Comparison of ENCODE assay signal across 28 cellular contexts in genomic region chr13:98200211-98200878, GRCh38. TPM values are rescaled to one million over a fixed set of nuclear protein-coding genes. Genes with fewer than 3 reads are reported as not detected.
A peak's percentile ranks its signal among the peaks of the same experiment; 100 is the strongest.
DNase-seq lines count a peak whose midpoint lies in the region; ATAC-seq and TF ChIP-seq lines count a peak whose summit lies in the region.
"Had no signal": no experiment of that assay in that cellular context is flagged by ENCODE, and none has a peak within 500 bp of the region (broad histone marks: within the 10 kb centered on the region; RNA-seq: fewer than 3 reads in every experiment).

No MANE protein-coding gene starts in this region.

- H2BK15ac ChIP-seq in IMR-90 (ENCODE audit: low read depth, low read length): peak overlapping the region; percentile 73; the same call in 1 of the 3 replicates

- ATAC-seq in IMR-90 (ENCODE audit: low read depth): no peak
- ATAC-seq in HG02798 (IDR thresholded peaks at IDR 0.05; ENCODE audit: poor library complexity, unreplicated experiment): no peak
- ATAC-seq in upper lobe of right lung: no peak
- no peak for ATAC-seq in HG03439 (IDR thresholded peaks at IDR 0.05; ENCODE audit: unreplicated experiment)
- ATAC-seq: activated CD4-positive, CD25-positive, alpha-beta regulatory T cell treated with anti-CD3 and anti-CD28 coated beads, Interleukin-2, amount 50 U/mL, for 24 hours; activated T-cell treated with anti-CD3 and anti-CD28 coated beads, Interleukin-2, amount 50 U/mL, for 72 hours; stimulated activated memory B cell treated with anti-CD40 and anti-IgM and Interleukin-4, amounts not matched to agents 10 μg/mL and 1 μg/mL and 100 μg/mL, for 72 hours; T-helper 17 cell had no signal

- H2AK9ac ChIP-seq in IMR-90 (replicated peaks; ENCODE audit: low read depth, low read length, poor library complexity): no peak overlapping the region

- peak overlapping the region; percentile 26; the same call in 1 of the 2 replicates for H3K14ac ChIP-seq in IMR-90 (replicated peaks; ENCODE audit: low read depth, low read length)

- H3K36me3 ChIP-seq in IMR-90 (ENCODE audit: control insufficient read depth, insufficient read depth, low read length) (peaks cover 6% of the 10 kb centered on the region), iPS-18a (ENCODE audit: control insufficient read depth, low read depth, low read length) (no peaks in the 10 kb centered on the region), upper lobe of right lung (no peaks in the 10 kb centered on the region)
- H3K36me3 ChIP-seq: Peyer's patch had no signal

- H4K8ac ChIP-seq in IMR-90 (ENCODE audit: low read depth in 2 of 2, low read length in 2 of 2): peak overlapping the region; percentile 15 to 27; a peak in 2 of 4 replicates

- peak overlapping the region; percentile 75 for H4K91ac ChIP-seq in IMR-90 (ENCODE audit: insufficient read depth, low read depth, low read length)

- TF ChIP-seq RAD21 in IMR-90 (IDR thresholded peaks at IDR 0.05; ENCODE audit: low read length): no peak

- no peaks in the 10 kb centered on the region for H3K27me3 Mint-ChIP-seq in neural crest cell (ENCODE audit: low read depth)
- H3K27me3 Mint-ChIP-seq: dendritic cell treated with granulocyte-macrophage colony-stimulating factor and Interleukin-4, amounts not matched to agents 40 ng/mL and 50 ng/mL, for 4 days; stimulated activated memory B cell treated with anti-CD40 and anti-IgM and Interleukin-4, amounts not matched to agents 10 μg/mL and 1 μg/mL and 100 μg/mL, for 72 hours had no signal

- TF ChIP-seq CTCF in IMR-90 (conservative IDR thresholded peaks at IDR 0.05; ENCODE audit: low read depth, low read length) (no peak), neural crest cell (conservative IDR thresholded peaks at IDR 0.05) (no peak), upper lobe of right lung (IDR thresholded peaks at IDR 0.05) (no peak)

- H3K4me3 Mint-ChIP-seq in neural crest cell: no peak overlapping the region
- H3K4me3 Mint-ChIP-seq: activated CD4-positive, alpha-beta memory T cell treated with anti-CD3 and anti-CD28 coated beads for 36 hours; activated T-cell treated with anti-CD3 and anti-CD28 coated beads, Interleukin-2, amount 50 U/mL, for 72 hours; CD4-positive, alpha-beta memory T cell; dendritic cell treated with granulocyte-macrophage colony-stimulating factor and Interleukin-4, amounts not matched to agents 40 ng/mL and 50 ng/mL, for 4 days; immature natural killer cell; stimulated activated memory B cell treated with anti-CD40 and anti-IgM and Interleukin-4, amounts not matched to agents 10 μg/mL and 1 μg/mL and 100 μg/mL, for 72 hours; T-helper 17 cell had no signal

- H3K4me1 Mint-ChIP-seq in neural crest cell: peaks cover 40% of the 10 kb centered on the region
- H3K4me1 Mint-ChIP-seq: CD4-positive, alpha-beta memory T cell; immature natural killer cell; stimulated activated memory B cell treated with anti-CD40 and anti-IgM and Interleukin-4, amounts not matched to agents 10 μg/mL and 1 μg/mL and 100 μg/mL, for 72 hours; T-helper 17 cell had no signal

- no peaks in the 10 kb centered on the region for H3K27me3 ChIP-seq in IMR-90 (ENCODE audit: control insufficient read depth, insufficient read depth, low read length)
- H3K27me3 ChIP-seq in iPS-18a (ENCODE audit: control insufficient read depth, insufficient read depth, low read length): no peaks in the 10 kb centered on the region
- no peaks in the 10 kb centered on the region for H3K27me3 ChIP-seq in upper lobe of right lung
- H3K27me3 ChIP-seq: Peyer's patch had no signal

- dilution Hi-C loops in IMR-90 (cut with HindIII; ENCODE audit: low sequenced_read_pairs, unreplicated experiment): no loop called here

- H3K4ac ChIP-seq in IMR-90 (ENCODE audit: low read depth, low read length): peak overlapping the region; percentile 29

- H4K20me1 ChIP-seq in IMR-90 (ENCODE audit: insufficient read depth, low read length): peaks cover 22% of the 10 kb centered on the region

- intact Hi-C loops in IMR-90 (cut with micrococcal nuclease) (loop anchor here (10.0 kb wide), 1 partner anchor 346 kb away; no protein-coding TSS in a partner anchor), upper lobe of right lung (cut with DNase I) (no loop called here)

- H3K9me3 ChIP-seq in IMR-90 (ENCODE audit: control insufficient read depth, insufficient read depth, low read length): peaks cover 3% of the 10 kb centered on the region
- H3K9me3 ChIP-seq in iPS-18a (ENCODE audit: control insufficient read depth, low read depth, low read length): no peaks in the 10 kb centered on the region
- no peaks in the 10 kb centered on the region for H3K9me3 ChIP-seq in upper lobe of right lung
- H3K9me3 ChIP-seq: Peyer's patch had no signal

- peaks cover 52 to 81% of the 10 kb centered on the region in 2 experiments for H3K79me1 ChIP-seq in IMR-90 (ENCODE audit: low read depth in 1 of 2, low read length in 2 of 2)

- H3K9me1 ChIP-seq in IMR-90 (ENCODE audit: insufficient read depth, low read length): peaks cover 26% of the 10 kb centered on the region

- H3K4me3 ChIP-seq in IMR-90 (ENCODE audit: insufficient read depth, low read depth, low read length) (no peak overlapping the region), iPS-18a (ENCODE audit: low read length) (peak overlapping the region; percentile 48), upper lobe of right lung (no peak overlapping the region)
- H3K4me3 ChIP-seq: Peyer's patch had no signal

- H2BK120ac ChIP-seq in IMR-90 (ENCODE audit: low read depth, low read length): peak overlapping the region; percentile 55

- POLR2A ChIA-PET in IMR-90 (lab: Charles Lee; ENCODE audit: unreplicated experiment): no interaction called here

- H2BK5ac ChIP-seq in IMR-90 (ENCODE audit: low read depth, low read length, poor library complexity, severe bottlenecking): peak overlapping the region; percentile 69

- 0 out of 2 replicates have a peak overlapping the region, but pooled peaks have one; percentile 2 for H3K4me2 ChIP-seq in IMR-90 (ENCODE audit: low read depth, low read length)

- peak overlapping the region; percentile 5 for H3K18ac ChIP-seq in IMR-90 (ENCODE audit: low read depth, low read length)

- peak; percentile 67 for DNase-seq in ELF-1 (ENCODE audit: low read depth, low spot score)
- DNase-seq in IMR-90: no peak
- DNase-seq in neural crest cell (ENCODE audit: low read depth, low spot score): no peak
- DNase-seq in upper lobe of right lung: no peak
- DNase-seq in NCI-H2029 (lab: John Stamatoyannopoulos, UW): no peak
- DNase-seq: activated CD4-positive, alpha-beta memory T cell treated with anti-CD3 and anti-CD28 coated beads for 36 hours; activated naive CD4-positive, alpha-beta T cell; activated T-cell treated with anti-CD3 and anti-CD28 coated beads, Interleukin-2, amount 50 U/mL, for 72 hours; caudate nucleus; CD4-positive, alpha-beta memory T cell; DND-41; immature natural killer cell; mammary epithelial cell; MM.1S; NCI-H2227 treated with DMSO at 0.1 percent for 48 hours; Peyer's patch; stimulated activated CD4-positive, alpha-beta T cell treated with anti-CD3 and anti-CD28 coated beads, Interleukin-15, amount 100 ng/mL, for 24 hours; substantia nigra; T-helper 17 cell had no signal

- H3K9ac ChIP-seq in IMR-90 (ENCODE audit: low read depth, low read length): no peak overlapping the region
- peak overlapping the region; percentile 30 for H3K9ac ChIP-seq in iPS-18a (ENCODE audit: low read length)

- no TSS peak for BruUV-seq in IMR-90 (replicated peaks; lab: Mats Ljungman, UMichigan)

- H2AFZ ChIP-seq in IMR-90 (replicated peaks; ENCODE audit: low read length, poor library complexity): no peak overlapping the region

- H2BK20ac ChIP-seq in IMR-90 (ENCODE audit: low read depth, low read length): peak overlapping the region; percentile 59

- WGBS in IMR-90 (ENCODE audit: extremely low coverage in 2 of 2, insufficient read length in 1 of 2), 2 experiments: 100% methylated on average over 1 of the region's 5 CpGs; no CpG with 5 or more reads in 1 of the 2 experiments

- H3K9me3 Mint-ChIP-seq in neural crest cell: peaks cover 6% of the 10 kb centered on the region

- peak overlapping the region; percentile 27 for H4K5ac ChIP-seq in IMR-90 (ENCODE audit: low read depth, low read length)

- H3K36me3 Mint-ChIP-seq in neural crest cell (ENCODE audit: low read depth): peaks cover 18% of the 10 kb centered on the region
- H3K36me3 Mint-ChIP-seq: activated CD4-positive, alpha-beta memory T cell treated with anti-CD3 and anti-CD28 coated beads for 36 hours; CD4-positive, alpha-beta memory T cell; immature natural killer cell; stimulated activated memory B cell treated with anti-CD40 and anti-IgM and Interleukin-4, amounts not matched to agents 10 μg/mL and 1 μg/mL and 100 μg/mL, for 72 hours had no signal

- H3K27ac ChIP-seq in IMR-90 (ENCODE audit: insufficient read depth, low read length) (peak overlapping the region; percentile 53), iPS-18a (ENCODE audit: low read length) (peak overlapping the region; percentile 58), upper lobe of right lung (no peak overlapping the region)
- H3K27ac ChIP-seq: Peyer's patch had no signal

- H3K23ac ChIP-seq in IMR-90 (ENCODE audit: low read depth, low read length): peak overlapping the region; percentile 42; the same call in 1 of the 2 replicates

- no peak for TF ChIP-seq POLR2A in IMR-90 (IDR thresholded peaks at IDR 0.05; ENCODE audit: low read depth, low read length)

- peak overlapping the region; percentile 59 for H2AK5ac ChIP-seq in IMR-90 (ENCODE audit: low read depth, low read length)

- CTCF ChIA-PET in IMR-90 (lab: Yijun Ruan, JAX): interaction anchor here (0.6 kb wide), 1 partner anchor 83 kb away, joined by 6 read pairs; no protein-coding TSS in a partner anchor

- in situ Hi-C loops in IMR-90 (cut with MboI; ENCODE audit: low sequenced_read_pairs): no loop called here

- H3K56ac ChIP-seq in IMR-90 (ENCODE audit: extremely low read depth, insufficient read depth, low read length): peak overlapping the region; percentile 58; the same call in 1 of the 2 replicates

- H3K27ac Mint-ChIP-seq in neural crest cell (ENCODE audit: unreplicated experiment): peak overlapping the region; percentile 78
- H3K27ac Mint-ChIP-seq: activated CD4-positive, alpha-beta memory T cell treated with anti-CD3 and anti-CD28 coated beads for 36 hours; activated T-cell treated with anti-CD3 and anti-CD28 coated beads, Interleukin-2, amount 50 U/mL, for 72 hours; CD4-positive, alpha-beta memory T cell; dendritic cell treated with granulocyte-macrophage colony-stimulating factor and Interleukin-4, amounts not matched to agents 40 ng/mL and 50 ng/mL, for 4 days; immature natural killer cell; stimulated activated memory B cell treated with anti-CD40 and anti-IgM and Interleukin-4, amounts not matched to agents 10 μg/mL and 1 μg/mL and 100 μg/mL, for 72 hours; T-helper 17 cell had no signal

- H3K4me1 ChIP-seq in IMR-90 (ENCODE audit: control insufficient read depth, insufficient read depth, low read length): peaks cover 26% of the 10 kb centered on the region
- peaks cover 35% of the 10 kb centered on the region for H3K4me1 ChIP-seq in iPS-18a (ENCODE audit: control insufficient read depth, low read depth, low read length)
- H3K4me1 ChIP-seq in upper lobe of right lung: peaks cover 4% of the 10 kb centered on the region
- H3K4me1 ChIP-seq: Peyer's patch had no signal

RNA-seq across cellular contexts. Expression of gene RNF113B, which starts 23.3 kb away (rescaled TPM):
- total RNA-seq in IMR-90 (2012; rRNA removed) (not detected in 2 replicates), neural crest cell (not detected in 2 replicates), upper lobe of right lung (not detected)
- not detected in 2 replicates for polyA plus RNA-seq in IMR-90 (2012; rRNA removed)
- not detected in 2 replicates for polyA plus RNA-seq in IMR-90 (2012; cell fraction: cytosol; rRNA removed)
- polyA plus RNA-seq in IMR-90 (2012; cell fraction: nucleus; rRNA removed; ENCODE audit: low replicate concordance): not detected in 2 replicates
- total RNA-seq: activated CD4-positive, alpha-beta memory T cell treated with anti-CD3 and anti-CD28 coated beads for 36 hours; activated T-cell treated with anti-CD3 and anti-CD28 coated beads, Interleukin-2, amount 50 U/mL, for 72 hours; CD4-positive, alpha-beta memory T cell; mammary epithelial cell; Peyer's patch; pulmonary artery endothelial cell; T-helper 17 cell; urinary bladder had no signal
- polyA plus RNA-seq: CD4-positive, alpha-beta memory T cell; esophagus; immature natural killer cell; mammary epithelial cell; urinary bladder had no signal

RNA-seq across cellular contexts. Expression of gene FARP1, which starts 57.5 kb away (rescaled TPM):
- 48.3 and 57.0 TPM in 2 replicates for total RNA-seq in IMR-90 (2012; rRNA removed)
- polyA plus RNA-seq in IMR-90 (2012; rRNA removed): 32.6 and 39.6 TPM in 2 replicates
- polyA plus RNA-seq in IMR-90 (2012; cell fraction: cytosol; rRNA removed): 25.4 and 27.9 TPM in 2 replicates
- 49.5 and 91.9 TPM in 2 replicates for polyA plus RNA-seq in IMR-90 (2012; cell fraction: nucleus; rRNA removed; ENCODE audit: low replicate concordance)
- 138 and 139 TPM in 2 replicates for total RNA-seq in neural crest cell
- 95.9 TPM for total RNA-seq in upper lobe of right lung
